ENCODE assay signal across 1 cellular context in genomic region chr11:45158891-45159605, GRCh38.
TF ChIP-seq lines count a peak whose summit lies in the region.

No MANE protein-coding gene starts in this region.

TF ChIP-seq in SK-N-SH treated with all-trans-retinoic acid at 6 μM for 48 hours, 23 proteins besides CTCF, POLR2A, EP300 and RAD21 (continued from another document):
- no peak for TF ChIP-seq CREB5 (CRISPR knock-in tag; IDR thresholded peaks at IDR 0.05; ENCODE audit: low read depth)
- TF ChIP-seq ZFP30 (CRISPR knock-in tag; IDR thresholded peaks at IDR 0.05): no peak
- TF ChIP-seq TOX (CRISPR knock-in tag; IDR thresholded peaks at IDR 0.05; ENCODE audit: borderline replicate concordance): no peak
- no peak for TF ChIP-seq ESRRG (CRISPR knock-in tag; IDR thresholded peaks at IDR 0.05)
- TF ChIP-seq ZNF70 (CRISPR knock-in tag; IDR thresholded peaks at IDR 0.05): no peak
- TF ChIP-seq BACH2 (CRISPR knock-in tag; IDR thresholded peaks at IDR 0.05; ENCODE audit: borderline replicate concordance): no peak
- TF ChIP-seq ARNTL (CRISPR knock-in tag; IDR thresholded peaks at IDR 0.05; ENCODE audit: borderline replicate concordance, low read depth): no peak
- no peak for TF ChIP-seq ZC3H10 (CRISPR knock-in tag; IDR thresholded peaks at IDR 0.05)
- no peak for TF ChIP-seq TCF4 (CRISPR knock-in tag; IDR thresholded peaks at IDR 0.05; ENCODE audit: borderline replicate concordance)
- TF ChIP-seq ZFP3 (CRISPR knock-in tag; IDR thresholded peaks at IDR 0.05): no peak
- no peak for TF ChIP-seq POU6F1 (CRISPR knock-in tag; IDR thresholded peaks at IDR 0.05; ENCODE audit: borderline replicate concordance, low read depth)
